In genomic region chr2:121260370-121261154, GRCh38 we compare ENCODE assay signal across 1 cellular context.
TF ChIP-seq lines count a peak whose summit lies in the region.

No MANE protein-coding gene starts in this region.

TF ChIP-seq in HEK293, 187 proteins besides CTCF, POLR2A, EP300 and RAD21 (continued from another document):
- TF ChIP-seq, protein P1, sequence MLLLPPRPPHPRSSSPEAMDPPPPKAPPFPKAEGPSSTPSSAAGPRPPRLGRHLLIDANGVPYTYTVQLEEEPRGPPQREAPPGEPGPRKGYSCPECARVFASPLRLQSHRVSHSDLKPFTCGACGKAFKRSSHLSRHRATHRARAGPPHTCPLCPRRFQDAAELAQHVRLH (tag by site-specific recombination; IDR thresholded peaks at IDR 0.05): no peak
- TF ChIP-seq ZNF560 (tag by site-specific recombination; IDR thresholded peaks at IDR 0.05; ENCODE audit: borderline replicate concordance) (no peak), ZXDB (tag by site-specific recombination; IDR thresholded peaks at IDR 0.05) (no peak), SCRT1 (tag by site-specific recombination; IDR thresholded peaks at IDR 0.05; ENCODE audit: borderline replicate concordance) (peak; percentile 24; the same call in 1 of the 2 replicates), GLIS2 (tag by site-specific recombination; IDR thresholded peaks at IDR 0.05) (peak; percentile 26; the same call in 1 of the 2 replicates), ZNF670 (tag by site-specific recombination; IDR thresholded peaks at IDR 0.05; ENCODE audit: low read depth) (no peak), ZNF529 (tag by site-specific recombination; IDR thresholded peaks at IDR 0.05; ENCODE audit: insufficient replicate concordance) (no peak), ZSCAN30 (tag by site-specific recombination; IDR thresholded peaks at IDR 0.05) (no peak), SP7 (tag by site-specific recombination; IDR thresholded peaks at IDR 0.05) (peak; percentile 54; the same call in 1 of the 2 replicates), ZFP3 (tag by site-specific recombination; IDR thresholded peaks at IDR 0.05; ENCODE audit: low read depth) (no peak), ELK4 (IDR thresholded peaks at IDR 0.05; ENCODE audit: borderline replicate concordance, low read depth, low read length) (no peak), REPIN1 (tag by site-specific recombination; IDR thresholded peaks at IDR 0.05; ENCODE audit: low read depth) (no peak), ZNF394 (tag by site-specific recombination; IDR thresholded peaks at IDR 0.05; ENCODE audit: borderline replicate concordance) (no peak), ZNF221 (tag by site-specific recombination; IDR thresholded peaks at IDR 0.05; ENCODE audit: borderline replicate concordance) (no peak), PRDM4 (tag by site-specific recombination; IDR thresholded peaks at IDR 0.05) (no peak), ZNF26 (tag by site-specific recombination; IDR thresholded peaks at IDR 0.05) (no peak), ZNF211 (tag by site-specific recombination; IDR thresholded peaks at IDR 0.05; ENCODE audit: low read depth) (no peak), ZFP41 (tag by site-specific recombination; IDR thresholded peaks at IDR 0.05; ENCODE audit: borderline replicate concordance) (no peak), SCRT2 (tag by site-specific recombination; IDR thresholded peaks at IDR 0.05) (0 out of 2 replicates have a peak, but pooled peaks have one; percentile 12), SP3 (tag by site-specific recombination; IDR thresholded peaks at IDR 0.05) (no peak), HIC1 (tag by site-specific recombination; IDR thresholded peaks at IDR 0.05) (no peak), ZNF585B (tag by site-specific recombination; IDR thresholded peaks at IDR 0.05) (no peak), ZNF175 (tag by site-specific recombination; IDR thresholded peaks at IDR 0.05) (no peak), ZBTB48 (tag by site-specific recombination; IDR thresholded peaks at IDR 0.05) (no peak), ZNF214 (tag by site-specific recombination; IDR thresholded peaks at IDR 0.05; ENCODE audit: borderline replicate concordance) (no peak), IKZF3 (tag by site-specific recombination; IDR thresholded peaks at IDR 0.05) (0 out of 2 replicates have a peak, but pooled peaks have one; percentile 32), ZSCAN23 (tag by site-specific recombination; IDR thresholded peaks at IDR 0.05) (no peak), ZNF843 (tag by site-specific recombination; IDR thresholded peaks at IDR 0.05) (peak; percentile 67; the same call in 1 of the 2 replicates), TRIM28 (IDR thresholded peaks at IDR 0.05; ENCODE audit: borderline replicate concordance, low read length) (no peak), ZNF600 (tag by site-specific recombination; IDR thresholded peaks at IDR 0.05) (peak; percentile 40; the same call in 1 of the 2 replicates), ZNF132 (tag by site-specific recombination; IDR thresholded peaks at IDR 0.05; ENCODE audit: borderline replicate concordance) (no peak), ZNF747 (tag by site-specific recombination; IDR thresholded peaks at IDR 0.05) (no peak), GLIS1 (tag by site-specific recombination; IDR thresholded peaks at IDR 0.05) (peak; percentile 94), ZSCAN16 (tag by site-specific recombination; IDR thresholded peaks at IDR 0.05) (no peak), ZNF544 (tag by site-specific recombination; IDR thresholded peaks at IDR 0.05) (no peak), ZNF785 (tag by site-specific recombination; IDR thresholded peaks at IDR 0.05) (no peak), ZNF692 (tag by site-specific recombination; IDR thresholded peaks at IDR 0.05) (0 out of 2 replicates have a peak, but pooled peaks have one; percentile 40), ZNF423 (tag by site-specific recombination; IDR thresholded peaks at IDR 0.05) (peak; percentile 59; the same call in 1 of the 2 replicates), ZNF792 (tag by site-specific recombination; IDR thresholded peaks at IDR 0.05) (no peak)
- TF ChIP-seq, protein P2, sequence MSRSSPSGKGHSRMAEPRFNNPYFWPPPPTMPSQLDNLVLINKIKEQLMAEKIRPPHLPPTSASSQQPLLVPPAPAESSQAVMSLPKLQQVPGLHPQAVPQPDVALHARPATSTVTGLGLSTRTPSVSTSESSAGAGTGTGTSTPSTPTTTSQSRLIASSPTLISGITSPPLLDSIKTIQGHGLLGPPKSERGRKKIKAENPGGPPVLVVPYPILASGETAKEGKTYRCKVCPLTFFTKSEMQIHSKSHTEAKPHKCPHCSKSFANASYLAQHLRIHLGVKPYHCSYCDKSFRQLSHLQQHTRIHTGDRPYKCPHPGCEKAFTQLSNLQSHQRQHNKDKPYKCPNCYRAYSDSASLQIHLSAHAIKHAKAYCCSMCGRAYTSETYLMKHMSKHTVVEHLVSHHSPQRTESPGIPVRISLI (tag by site-specific recombination; IDR thresholded peaks at IDR 0.05): no peak
- TF ChIP-seq, protein P3, sequence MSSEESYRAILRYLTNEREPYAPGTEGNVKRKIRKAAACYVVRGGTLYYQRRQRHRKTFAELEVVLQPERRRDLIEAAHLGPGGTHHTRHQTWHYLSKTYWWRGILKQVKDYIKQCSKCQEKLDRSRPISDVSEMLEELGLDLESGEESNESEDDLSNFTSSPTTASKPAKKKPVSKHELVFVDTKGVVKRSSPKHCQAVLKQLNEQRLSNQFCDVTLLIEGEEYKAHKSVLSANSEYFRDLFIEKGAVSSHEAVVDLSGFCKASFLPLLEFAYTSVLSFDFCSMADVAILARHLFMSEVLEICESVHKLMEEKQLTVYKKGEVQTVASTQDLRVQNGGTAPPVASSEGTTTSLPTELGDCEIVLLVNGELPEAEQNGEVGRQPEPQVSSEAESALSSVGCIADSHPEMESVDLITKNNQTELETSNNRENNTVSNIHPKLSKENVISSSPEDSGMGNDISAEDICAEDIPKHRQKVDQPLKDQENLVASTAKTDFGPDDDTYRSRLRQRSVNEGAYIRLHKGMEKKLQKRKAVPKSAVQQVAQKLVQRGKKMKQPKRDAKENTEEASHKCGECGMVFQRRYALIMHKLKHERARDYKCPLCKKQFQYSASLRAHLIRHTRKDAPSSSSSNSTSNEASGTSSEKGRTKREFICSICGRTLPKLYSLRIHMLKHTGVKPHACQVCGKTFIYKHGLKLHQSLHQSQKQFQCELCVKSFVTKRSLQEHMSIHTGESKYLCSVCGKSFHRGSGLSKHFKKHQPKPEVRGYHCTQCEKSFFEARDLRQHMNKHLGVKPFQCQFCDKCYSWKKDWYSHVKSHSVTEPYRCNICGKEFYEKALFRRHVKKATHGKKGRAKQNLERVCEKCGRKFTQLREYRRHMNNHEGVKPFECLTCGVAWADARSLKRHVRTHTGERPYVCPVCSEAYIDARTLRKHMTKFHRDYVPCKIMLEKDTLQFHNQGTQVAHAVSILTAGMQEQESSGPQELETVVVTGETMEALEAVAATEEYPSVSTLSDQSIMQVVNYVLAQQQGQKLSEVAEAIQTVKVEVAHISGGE (tag by site-specific recombination; conservative IDR thresholded peaks at IDR 0.05; ENCODE audit: low read depth): no peak
- TF ChIP-seq, protein P4, sequence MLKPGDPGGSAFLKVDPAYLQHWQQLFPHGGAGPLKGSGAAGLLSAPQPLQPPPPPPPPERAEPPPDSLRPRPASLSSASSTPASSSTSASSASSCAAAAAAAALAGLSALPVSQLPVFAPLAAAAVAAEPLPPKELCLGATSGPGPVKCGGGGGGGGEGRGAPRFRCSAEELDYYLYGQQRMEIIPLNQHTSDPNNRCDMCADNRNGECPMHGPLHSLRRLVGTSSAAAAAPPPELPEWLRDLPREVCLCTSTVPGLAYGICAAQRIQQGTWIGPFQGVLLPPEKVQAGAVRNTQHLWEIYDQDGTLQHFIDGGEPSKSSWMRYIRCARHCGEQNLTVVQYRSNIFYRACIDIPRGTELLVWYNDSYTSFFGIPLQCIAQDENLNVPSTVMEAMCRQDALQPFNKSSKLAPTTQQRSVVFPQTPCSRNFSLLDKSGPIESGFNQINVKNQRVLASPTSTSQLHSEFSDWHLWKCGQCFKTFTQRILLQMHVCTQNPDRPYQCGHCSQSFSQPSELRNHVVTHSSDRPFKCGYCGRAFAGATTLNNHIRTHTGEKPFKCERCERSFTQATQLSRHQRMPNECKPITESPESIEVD (tag by site-specific recombination; IDR thresholded peaks at IDR 0.05): no peak
- TF ChIP-seq, protein P5, sequence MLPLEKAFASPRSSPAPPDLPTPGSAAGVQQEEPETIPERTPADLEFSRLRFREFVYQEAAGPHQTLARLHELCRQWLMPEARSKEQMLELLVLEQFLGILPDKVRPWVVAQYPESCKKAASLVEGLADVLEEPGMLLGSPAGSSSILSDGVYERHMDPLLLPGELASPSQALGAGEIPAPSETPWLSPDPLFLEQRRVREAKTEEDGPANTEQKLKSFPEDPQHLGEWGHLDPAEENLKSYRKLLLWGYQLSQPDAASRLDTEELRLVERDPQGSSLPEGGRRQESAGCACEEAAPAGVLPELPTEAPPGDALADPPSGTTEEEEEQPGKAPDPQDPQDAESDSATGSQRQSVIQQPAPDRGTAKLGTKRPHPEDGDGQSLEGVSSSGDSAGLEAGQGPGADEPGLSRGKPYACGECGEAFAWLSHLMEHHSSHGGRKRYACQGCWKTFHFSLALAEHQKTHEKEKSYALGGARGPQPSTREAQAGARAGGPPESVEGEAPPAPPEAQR (tag by site-specific recombination; IDR thresholded peaks at IDR 0.05): no peak
